1 cellular context compared by ENCODE assay signal in genomic region chr16:17166095-17166494, GRCh38.
A peak's percentile ranks its signal among the peaks of the same experiment; 100 is the strongest.
TF ChIP-seq lines count a peak whose summit lies in the region.

No MANE protein-coding gene starts in this region.

TF ChIP-seq in GM12878, 131 proteins besides CTCF, POLR2A, EP300 and RAD21 (continued from another document):
- TF ChIP-seq REST (IDR thresholded peaks at IDR 0.05; ENCODE audit: low read depth, low read length): peak; percentile 86
